ENCODE assay signal across 1 cellular context in the genomic region with DNA sequence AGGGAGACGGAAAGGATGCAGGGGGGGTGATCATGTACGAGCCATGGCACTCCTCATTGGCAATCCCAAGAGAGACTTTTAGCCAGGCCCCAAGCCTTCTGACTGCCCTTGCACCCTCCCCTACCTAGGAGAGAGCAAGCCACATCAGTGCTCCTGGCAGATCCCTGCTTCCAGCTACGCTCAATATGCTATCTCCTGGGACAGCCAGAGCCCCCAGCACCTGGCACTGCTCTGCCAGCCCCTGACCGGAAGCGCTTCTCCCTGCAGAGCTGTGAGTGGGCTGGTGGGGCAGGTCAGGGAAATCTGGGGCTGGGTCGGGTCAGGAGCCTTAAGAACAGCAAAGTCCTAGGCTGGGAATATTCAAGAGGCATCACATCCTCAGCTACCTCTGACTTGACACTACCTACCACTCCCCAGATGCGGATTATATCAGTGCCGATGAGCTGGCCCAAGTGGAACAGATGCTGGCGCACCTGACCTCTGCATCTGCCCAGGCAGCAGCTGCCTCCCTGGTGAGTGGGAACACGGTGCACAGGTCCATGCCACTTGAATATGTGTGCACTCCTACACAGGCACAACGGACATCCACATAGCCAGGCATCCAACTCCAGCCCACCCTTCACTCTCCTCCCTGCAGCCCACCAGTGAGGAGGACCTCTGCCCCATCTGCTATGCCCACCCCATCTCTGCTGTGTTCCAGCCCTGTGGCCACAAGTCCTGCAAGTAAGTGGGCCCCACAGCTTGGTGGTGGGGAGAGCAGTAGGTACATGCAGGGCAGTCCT.
TF ChIP-seq lines count a peak whose summit lies in the region.

No MANE protein-coding gene starts in this region.

TF ChIP-seq in K562, 482 proteins besides CTCF, POLR2A, EP300 and RAD21:
- no peak for TF ChIP-seq CBX1 (IDR thresholded peaks at IDR 0.05; ENCODE audit: low read depth)
- no peak for TF ChIP-seq CAMTA2 (CRISPR knock-in tag; conservative IDR thresholded peaks at IDR 0.05)
- TF ChIP-seq, protein P1, sequence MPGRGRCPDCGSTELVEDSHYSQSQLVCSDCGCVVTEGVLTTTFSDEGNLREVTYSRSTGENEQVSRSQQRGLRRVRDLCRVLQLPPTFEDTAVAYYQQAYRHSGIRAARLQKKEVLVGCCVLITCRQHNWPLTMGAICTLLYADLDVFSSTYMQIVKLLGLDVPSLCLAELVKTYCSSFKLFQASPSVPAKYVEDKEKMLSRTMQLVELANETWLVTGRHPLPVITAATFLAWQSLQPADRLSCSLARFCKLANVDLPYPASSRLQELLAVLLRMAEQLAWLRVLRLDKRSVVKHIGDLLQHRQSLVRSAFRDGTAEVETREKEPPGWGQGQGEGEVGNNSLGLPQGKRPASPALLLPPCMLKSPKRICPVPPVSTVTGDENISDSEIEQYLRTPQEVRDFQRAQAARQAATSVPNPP (IDR thresholded peaks at IDR 0.05; ENCODE audit: borderline replicate concordance, insufficient read depth, insufficient read length), result no peak
- TF ChIP-seq ZNF79 (CRISPR knock-in tag; IDR thresholded peaks at IDR 0.05; ENCODE audit: low read depth), result no peak
- no peak for TF ChIP-seq ZNF830 (CRISPR knock-in tag; IDR thresholded peaks at IDR 0.05)
- TF ChIP-seq SMARCB1 (IDR thresholded peaks at IDR 0.05; ENCODE audit: insufficient read length, low read depth), result no peak
- no peak for TF ChIP-seq IRF2 (CRISPR knock-in tag; IDR thresholded peaks at IDR 0.05)
- no peak for TF ChIP-seq ILF3 (IDR thresholded peaks at IDR 0.05; ENCODE audit: borderline replicate concordance)
- no peak for TF ChIP-seq ARID2 (IDR thresholded peaks at IDR 0.05)
- TF ChIP-seq, protein P2, sequence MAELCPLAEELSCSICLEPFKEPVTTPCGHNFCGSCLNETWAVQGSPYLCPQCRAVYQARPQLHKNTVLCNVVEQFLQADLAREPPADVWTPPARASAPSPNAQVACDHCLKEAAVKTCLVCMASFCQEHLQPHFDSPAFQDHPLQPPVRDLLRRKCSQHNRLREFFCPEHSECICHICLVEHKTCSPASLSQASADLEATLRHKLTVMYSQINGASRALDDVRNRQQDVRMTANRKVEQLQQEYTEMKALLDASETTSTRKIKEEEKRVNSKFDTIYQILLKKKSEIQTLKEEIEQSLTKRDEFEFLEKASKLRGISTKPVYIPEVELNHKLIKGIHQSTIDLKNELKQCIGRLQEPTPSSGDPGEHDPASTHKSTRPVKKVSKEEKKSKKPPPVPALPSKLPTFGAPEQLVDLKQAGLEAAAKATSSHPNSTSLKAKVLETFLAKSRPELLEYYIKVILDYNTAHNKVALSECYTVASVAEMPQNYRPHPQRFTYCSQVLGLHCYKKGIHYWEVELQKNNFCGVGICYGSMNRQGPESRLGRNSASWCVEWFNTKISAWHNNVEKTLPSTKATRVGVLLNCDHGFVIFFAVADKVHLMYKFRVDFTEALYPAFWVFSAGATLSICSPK (IDR thresholded peaks at IDR 0.05; ENCODE audit: borderline replicate concordance), result no peak
- no peak for TF ChIP-seq MED1 (CRISPR knock-in tag; IDR thresholded peaks at IDR 0.05; ENCODE audit: borderline replicate concordance)
- peak; percentile 56 for TF ChIP-seq RBFOX2 (IDR thresholded peaks at IDR 0.05; ENCODE audit: low read depth, low read length)
- peak; percentile 60; the same call in 1 of the 2 replicates for TF ChIP-seq POLR2AphosphoS2 (IDR thresholded peaks at IDR 0.05; ENCODE audit: low read length)
- TF ChIP-seq ZNF76 (CRISPR knock-in tag; IDR thresholded peaks at IDR 0.05; ENCODE audit: borderline replicate concordance), result no peak
- TF ChIP-seq NCOA1 (IDR thresholded peaks at IDR 0.05; ENCODE audit: low read depth), result no peak
- no peak for TF ChIP-seq CEBPG (CRISPR knock-in tag; IDR thresholded peaks at IDR 0.05)
- no peak for TF ChIP-seq CEBPG (tag; conservative IDR thresholded peaks at IDR 0.05 in 1 of 2, IDR thresholded peaks at IDR 0.05 in 1 of 2)
- TF ChIP-seq POLR2G (IDR thresholded peaks at IDR 0.05; ENCODE audit: low read depth, low read length), result peak; percentile 53; the same call in 1 of the 2 replicates
- TF ChIP-seq CBFA2T2 (conservative IDR thresholded peaks at IDR 0.05), result no peak
- TF ChIP-seq HDAC2 (IDR thresholded peaks at IDR 0.05), result no peak
- TF ChIP-seq RBM15 (IDR thresholded peaks at IDR 0.05; ENCODE audit: insufficient read depth, low read length), result no peak
- TF ChIP-seq BCL6 (CRISPR knock-in tag; IDR thresholded peaks at IDR 0.05), result no peak
